In genomic region chr1:115991909-115992308, GRCh38 we compare ENCODE assay signal across 21 cellular contexts.
"Had no signal": no experiment of that assay in that cellular context is flagged by ENCODE, and none has a peak within 500 bp of the region (broad histone marks: within the 10 kb centered on the region; RNA-seq: fewer than 3 reads in every experiment).

No MANE protein-coding gene starts in this region.

- H3K27ac Mint-ChIP-seq: activated naive CD4-positive, alpha-beta T cell treated with anti-CD3 and anti-CD28 coated beads, Interleukin-2, amount 10 ng/mL, durations not matched to agents 7 days and 5 days; activated naive CD8-positive, alpha-beta T cell treated with anti-CD3 and anti-CD28 coated beads for 36 hours; activated T-helper 2 cell treated with anti-CD3 and anti-CD28 coated beads, Interferon-gamma antibody, Interleukin-2, Interleukin-4, amounts not matched to agents 10 μg/mL and 5 μg/mL and 100 μg/mL, durations not matched to agents 14 hours and 24 hours and 36 hours; T-helper 17 cell; WTC11 had no signal

- H3K4me2 ChIP-seq: PC-9 had no signal

- H3K9me3 Mint-ChIP-seq: activated naive CD4-positive, alpha-beta T cell treated with anti-CD3 and anti-CD28 coated beads, Interleukin-2, amount 10 ng/mL, durations not matched to agents 7 days and 5 days; activated naive CD8-positive, alpha-beta T cell treated with anti-CD3 and anti-CD28 coated beads for 36 hours had no signal

- H3K4me3 Mint-ChIP-seq: activated naive CD4-positive, alpha-beta T cell treated with anti-CD3 and anti-CD28 coated beads, Interleukin-2, amount 10 ng/mL, durations not matched to agents 7 days and 5 days; activated naive CD8-positive, alpha-beta T cell treated with anti-CD3 and anti-CD28 coated beads for 36 hours; T-helper 17 cell; WTC11 had no signal

- H3K27me3 ChIP-seq: MG63 had no signal

- DNase-seq: activated CD4-positive, alpha-beta T cell treated with anti-CD3 and anti-CD28 coated beads for 48 hours; activated CD4-positive, alpha-beta T cell treated with anti-CD3 and anti-CD28 coated beads, Interleukin-2, amount 50 U/mL, for 4 hours; activated CD4-positive, CD25-positive, alpha-beta regulatory T cell treated with anti-CD3 and anti-CD28 coated beads, Interleukin-2, amount 50 U/mL, for 72 hours; activated CD8-positive, alpha-beta memory T cell treated with anti-CD3 and anti-CD28 coated beads for 24 hours; activated gamma-delta T cell treated with Interleukin-2 at 50 U/mL for 16 hours; activated naive CD4-positive, alpha-beta T cell treated with anti-CD3 and anti-CD28 coated beads, Interleukin-2, amount 10 ng/mL, durations not matched to agents 7 days and 5 days; activated naive CD8-positive, alpha-beta T cell treated with anti-CD3 and anti-CD28 coated beads for 36 hours; activated T-cell treated with anti-CD3 and anti-CD28 coated beads, Interleukin-2, amount 50 U/mL, for 48 hours; MG63; MV-4-11; NCI-H1092 treated with DMSO at 0.1 percent for 48 hours; NCI-H1417 treated with DMSO at 0.1 percent for 48 hours; NCI-H1694; NCI-H2029 treated with DMSO at 0.1 percent for 48 hours; NCI-H524; PC-9; SHP77 treated with DMSO at 0.1 percent for 48 hours; T-helper 17 cell; T-helper 9 cell had no signal

- H3K9me3 ChIP-seq: MG63 had no signal

- H3K36me3 Mint-ChIP-seq: activated naive CD4-positive, alpha-beta T cell treated with anti-CD3 and anti-CD28 coated beads, Interleukin-2, amount 10 ng/mL, durations not matched to agents 7 days and 5 days had no signal

- H3K27ac ChIP-seq: PC-9 had no signal

- H3K4me3 ChIP-seq: MG63, PC-9 had no signal

- H2AFZ ChIP-seq: PC-9 had no signal

- ATAC-seq: T-helper 17 cell, WTC11 had no signal

- H3K36me3 ChIP-seq: MG63 had no signal
